In genomic region chrX:132267392-132267791, GRCh38 we compare ENCODE assay signal across 2 cellular contexts.
TF ChIP-seq lines count a peak whose summit lies in the region.

No MANE protein-coding gene starts in this region.

TF ChIP-seq in liver, 16 proteins besides CTCF, POLR2A, EP300 and RAD21 (continued from another document):
- no peak for TF ChIP-seq ATF3 (IDR thresholded peaks at IDR 0.05)
TF ChIP-seq in liver: peak in this region for 2.

TF ChIP-seq in HepG2, 621 proteins besides CTCF, POLR2A, EP300 and RAD21 (continued from another document):
- no peak for TF ChIP-seq TOPORS (CRISPR knock-in tag; IDR thresholded peaks at IDR 0.05)
- no peak for TF ChIP-seq ZNF17 (CRISPR knock-in tag; IDR thresholded peaks at IDR 0.05)
- no peak for TF ChIP-seq MYC (CRISPR knock-in tag; IDR thresholded peaks at IDR 0.05; ENCODE audit: borderline replicate concordance)
- no peak for TF ChIP-seq ZBTB21 (CRISPR knock-in tag; IDR thresholded peaks at IDR 0.05)
- TF ChIP-seq GABPA (IDR thresholded peaks at IDR 0.05; ENCODE audit: low read depth, low read length): no peak
- TF ChIP-seq GABPA (CRISPR knock-in tag; IDR thresholded peaks at IDR 0.05; ENCODE audit: low read depth): no peak
- no peak for TF ChIP-seq CC2D1A (CRISPR knock-in tag; IDR thresholded peaks at IDR 0.05)
- TF ChIP-seq SALL2 (CRISPR knock-in tag; IDR thresholded peaks at IDR 0.05): no peak
- no peak for TF ChIP-seq NCOA2 (CRISPR knock-in tag; IDR thresholded peaks at IDR 0.05)
- no peak for TF ChIP-seq HIC2 (CRISPR knock-in tag; IDR thresholded peaks at IDR 0.05; ENCODE audit: low read depth)
- TF ChIP-seq ZNF292 (CRISPR knock-in tag; IDR thresholded peaks at IDR 0.05; ENCODE audit: borderline replicate concordance, low read depth): no peak
- TF ChIP-seq AHR (CRISPR knock-in tag; IDR thresholded peaks at IDR 0.05): no peak
